Comparison of ENCODE assay signal across 2 cellular contexts in the genomic region with DNA sequence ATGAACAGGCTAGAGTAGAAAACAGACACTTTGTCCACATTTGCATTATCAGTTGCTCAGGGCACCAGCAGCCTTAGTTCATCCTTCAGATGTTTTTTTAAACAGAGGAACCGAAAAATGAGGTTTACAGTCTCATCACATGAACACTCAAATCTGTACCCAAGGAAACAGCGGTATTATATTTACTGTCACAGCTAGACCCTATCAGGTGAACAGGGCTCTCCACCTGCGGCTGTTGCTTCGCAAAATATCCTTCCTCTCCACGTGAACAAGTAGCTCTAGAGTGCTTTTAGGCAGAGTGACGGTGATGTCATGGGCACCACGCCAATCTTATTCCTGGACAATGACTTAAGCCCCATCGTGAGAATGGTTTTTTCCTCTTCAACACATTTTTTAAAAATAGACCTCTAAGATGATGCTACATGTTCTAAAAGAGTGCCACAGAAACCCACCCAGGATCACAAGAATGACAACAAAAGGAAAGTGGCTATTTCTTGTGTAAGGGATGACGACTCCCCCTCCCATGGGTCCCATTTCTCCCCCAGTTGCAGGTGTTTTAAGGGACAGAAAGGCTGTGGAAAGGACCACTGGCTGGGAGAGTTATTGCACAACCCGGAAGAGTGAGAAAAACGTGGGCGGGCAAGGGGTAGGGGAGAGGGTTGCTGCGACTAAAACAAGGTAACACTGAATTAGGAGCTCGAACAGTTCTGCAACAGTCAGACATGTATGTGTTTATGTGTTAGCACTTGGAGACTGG.
TF ChIP-seq lines count a peak whose summit lies in the region.

No MANE protein-coding gene starts in this region.

TF ChIP-seq in IMR-90, 13 proteins besides CTCF, POLR2A, EP300 and RAD21 (continued from another document):
- TF ChIP-seq RFX5 (IDR thresholded peaks at IDR 0.05; ENCODE audit: low read depth, low read length): no peak
- TF ChIP-seq RCOR1 (IDR thresholded peaks at IDR 0.05; ENCODE audit: insufficient replicate concordance, low read length): no peak
- no peak for TF ChIP-seq MXI1 (IDR thresholded peaks at IDR 0.05; ENCODE audit: borderline replicate concordance, low read depth, low read length)
- no peak for TF ChIP-seq NFE2L2 (IDR thresholded peaks at IDR 0.05; ENCODE audit: low read depth, low read length)
- no peak for TF ChIP-seq CHD1 (IDR thresholded peaks at IDR 0.05; ENCODE audit: low read depth, low read length)
- TF ChIP-seq SMC3 (IDR thresholded peaks at IDR 0.05; ENCODE audit: low read depth, low read length): no peak

TF ChIP-seq in GM23338, 12 proteins besides CTCF, POLR2A, EP300 and RAD21 (continued from another document):
- no peak for TF ChIP-seq ZNF462 (CRISPR knock-in tag; IDR thresholded peaks at IDR 0.05)
- no peak for TF ChIP-seq STAT1 (IDR thresholded peaks at IDR 0.05; ENCODE audit: unreplicated experiment)
- no peak for TF ChIP-seq CREB1 (CRISPR knock-in tag; IDR thresholded peaks at IDR 0.05; ENCODE audit: low read depth)
- TF ChIP-seq, protein P1, sequence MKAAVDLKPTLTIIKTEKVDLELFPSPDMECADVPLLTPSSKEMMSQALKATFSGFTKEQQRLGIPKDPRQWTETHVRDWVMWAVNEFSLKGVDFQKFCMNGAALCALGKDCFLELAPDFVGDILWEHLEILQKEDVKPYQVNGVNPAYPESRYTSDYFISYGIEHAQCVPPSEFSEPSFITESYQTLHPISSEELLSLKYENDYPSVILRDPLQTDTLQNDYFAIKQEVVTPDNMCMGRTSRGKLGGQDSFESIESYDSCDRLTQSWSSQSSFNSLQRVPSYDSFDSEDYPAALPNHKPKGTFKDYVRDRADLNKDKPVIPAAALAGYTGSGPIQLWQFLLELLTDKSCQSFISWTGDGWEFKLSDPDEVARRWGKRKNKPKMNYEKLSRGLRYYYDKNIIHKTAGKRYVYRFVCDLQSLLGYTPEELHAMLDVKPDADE (IDR thresholded peaks at IDR 0.05): no peak
- no peak for TF ChIP-seq POLR2AphosphoS5 (IDR thresholded peaks at IDR 0.05; ENCODE audit: low read depth)
- TF ChIP-seq, protein P2, sequence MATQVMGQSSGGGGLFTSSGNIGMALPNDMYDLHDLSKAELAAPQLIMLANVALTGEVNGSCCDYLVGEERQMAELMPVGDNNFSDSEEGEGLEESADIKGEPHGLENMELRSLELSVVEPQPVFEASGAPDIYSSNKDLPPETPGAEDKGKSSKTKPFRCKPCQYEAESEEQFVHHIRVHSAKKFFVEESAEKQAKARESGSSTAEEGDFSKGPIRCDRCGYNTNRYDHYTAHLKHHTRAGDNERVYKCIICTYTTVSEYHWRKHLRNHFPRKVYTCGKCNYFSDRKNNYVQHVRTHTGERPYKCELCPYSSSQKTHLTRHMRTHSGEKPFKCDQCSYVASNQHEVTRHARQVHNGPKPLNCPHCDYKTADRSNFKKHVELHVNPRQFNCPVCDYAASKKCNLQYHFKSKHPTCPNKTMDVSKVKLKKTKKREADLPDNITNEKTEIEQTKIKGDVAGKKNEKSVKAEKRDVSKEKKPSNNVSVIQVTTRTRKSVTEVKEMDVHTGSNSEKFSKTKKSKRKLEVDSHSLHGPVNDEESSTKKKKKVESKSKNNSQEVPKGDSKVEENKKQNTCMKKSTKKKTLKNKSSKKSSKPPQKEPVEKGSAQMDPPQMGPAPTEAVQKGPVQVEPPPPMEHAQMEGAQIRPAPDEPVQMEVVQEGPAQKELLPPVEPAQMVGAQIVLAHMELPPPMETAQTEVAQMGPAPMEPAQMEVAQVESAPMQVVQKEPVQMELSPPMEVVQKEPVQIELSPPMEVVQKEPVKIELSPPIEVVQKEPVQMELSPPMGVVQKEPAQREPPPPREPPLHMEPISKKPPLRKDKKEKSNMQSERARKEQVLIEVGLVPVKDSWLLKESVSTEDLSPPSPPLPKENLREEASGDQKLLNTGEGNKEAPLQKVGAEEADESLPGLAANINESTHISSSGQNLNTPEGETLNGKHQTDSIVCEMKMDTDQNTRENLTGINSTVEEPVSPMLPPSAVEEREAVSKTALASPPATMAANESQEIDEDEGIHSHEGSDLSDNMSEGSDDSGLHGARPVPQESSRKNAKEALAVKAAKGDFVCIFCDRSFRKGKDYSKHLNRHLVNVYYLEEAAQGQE (IDR thresholded peaks at IDR 0.05; ENCODE audit: unreplicated experiment): no peak
- no peak for TF ChIP-seq ZNF331 (CRISPR knock-in tag; IDR thresholded peaks at IDR 0.05; ENCODE audit: low read depth)
- TF ChIP-seq EZH2phosphoT487 (IDR thresholded peaks at IDR 0.05; ENCODE audit: unreplicated experiment): no peak
- TF ChIP-seq ZNF114 (CRISPR knock-in tag; IDR thresholded peaks at IDR 0.05): no peak
